Comparison of ENCODE assay signal across 8 cellular contexts in genomic region chr13:44436589-44437337, GRCh38.
A peak's percentile ranks its signal among the peaks of the same experiment; 100 is the strongest.
DNase-seq lines count a peak whose midpoint lies in the region; ATAC-seq and TF ChIP-seq lines count a peak whose summit lies in the region.

No MANE protein-coding gene starts in this region.

- no peaks in the 10 kb centered on the region for H3K36me3 Mint-ChIP-seq in activated CD8-positive, alpha-beta T cell treated with anti-CD3 and anti-CD28 coated beads for 36 hours (ENCODE audit: low read depth)

- peak overlapping the region; percentile 76 for H3K4me3 Mint-ChIP-seq in activated CD8-positive, alpha-beta T cell treated with anti-CD3 and anti-CD28 coated beads for 36 hours

- TF ChIP-seq CTCF in AG10803 (conservative IDR thresholded peaks at IDR 0.05; ENCODE audit: low read length), result 0 out of 2 replicates have a peak, but pooled peaks have one; percentile 3
- no peak for TF ChIP-seq CTCF in activated CD8-positive, alpha-beta T cell treated with anti-CD3 and anti-CD28 coated beads for 36 hours (IDR thresholded peaks at IDR 0.05)
- TF ChIP-seq CTCF in left lung (IDR thresholded peaks at IDR 0.05), result no peak

- no peaks in the 10 kb centered on the region for H3K9me3 Mint-ChIP-seq in activated CD8-positive, alpha-beta T cell treated with anti-CD3 and anti-CD28 coated beads for 36 hours

- H3K27ac Mint-ChIP-seq in activated CD8-positive, alpha-beta T cell treated with anti-CD3 and anti-CD28 coated beads for 36 hours, result peak overlapping the region; percentile 25

- H3K27me3 Mint-ChIP-seq in activated CD8-positive, alpha-beta T cell treated with anti-CD3 and anti-CD28 coated beads for 36 hours, result peaks cover 9% of the 10 kb centered on the region

- peak overlapping the region; percentile 72 for H3K4me3 ChIP-seq in AG10803 (ENCODE audit: low read length)
- peak overlapping the region; percentile 49 to 75 for H3K4me3 ChIP-seq in left lung

- intact Hi-C loops in activated CD8-positive, alpha-beta T cell treated with anti-CD3 and anti-CD28 coated beads for 36 hours (cut with micrococcal nuclease), result loop anchor here (2.0 to 5.0 kb wide), 4 partner anchors 244 to 530 kb away; no protein-coding TSS in a partner anchor
- intact Hi-C loops in left lung (cut with DNase I), result no loop called here

- ATAC-seq in activated CD8-positive, alpha-beta T cell treated with anti-CD3 and anti-CD28 coated beads for 36 hours, result peak; percentile 43
- ATAC-seq in left lung, result peak; percentile 89
- ATAC-seq in GM19324 (IDR thresholded peaks at IDR 0.05; ENCODE audit: low FRiP score, unreplicated experiment), result no peak

- H3K27ac ChIP-seq in left lung, result peak overlapping the region; percentile 90 to 97

- H3K4me1 ChIP-seq in left lung, result peaks cover 7 to 41% of the 10 kb centered on the region in 2 donors

- no peaks in the 10 kb centered on the region for H3K9me3 ChIP-seq in left lung

- POLR2A ChIA-PET in activated CD8-positive, alpha-beta T cell treated with anti-CD3 and anti-CD28 coated beads for 36 hours (lab: Charles Lee), result no interaction called here

- CTCF ChIA-PET in activated CD8-positive, alpha-beta T cell treated with anti-CD3 and anti-CD28 coated beads for 36 hours (lab: Charles Lee), result interaction anchor here (0.8 to 11.8 kb wide), 17 partner anchors 12 to 537 kb away, joined by 3 to 149 read pairs (median 4); no protein-coding TSS in a partner anchor

- no peaks in the 10 kb centered on the region for H3K27me3 ChIP-seq in left lung

- DNase-seq in AG10803 (ENCODE audit: low read depth) (peak; percentile 85), HK-2 (ENCODE audit: unreplicated experiment) (peak; percentile 85), NCI-H526 treated with DMSO at 0.1 percent for 48 hours (lab: John Stamatoyannopoulos, UW) (peak; percentile 97), left lung (peak; percentile 94)
- DNase-seq in activated CD8-positive, alpha-beta T cell treated with anti-CD3 and anti-CD28 coated beads for 36 hours, result peak; percentile 59
- DNase-seq in effector CD4-positive, alpha-beta T cell, result peak; percentile 26
- peak; percentile 19 for DNase-seq in stimulated activated CD4-positive, alpha-beta T cell treated with anti-CD3 and anti-CD28 coated beads, Interleukin-2, amount 100 ng/mL, for 4 hours (ENCODE audit: low read depth)

- H3K36me3 ChIP-seq in left lung, result peaks cover 0 to 19% of the 10 kb centered on the region in 2 donors

- peaks cover 18% of the 10 kb centered on the region for H3K4me1 Mint-ChIP-seq in activated CD8-positive, alpha-beta T cell treated with anti-CD3 and anti-CD28 coated beads for 36 hours (ENCODE audit: low read depth)

Comparison
In these comparisons a context has a peak if more than half of its experiments do, and no peak if none do; other contexts are left out.
1. DNase-seq: peak in every context shown above with its lines; median percentile 97 in NCI-H526 treated with DMSO at 0.1 percent for 48 hours; 94 in left lung; 85 in AG10803; 85 in HK-2; 59 in activated CD8-positive, alpha-beta T cell treated with anti-CD3 and anti-CD28 coated beads for 36 hours; 26 in effector CD4-positive, alpha-beta T cell; 19 in stimulated activated CD4-positive, alpha-beta T cell treated with anti-CD3 and anti-CD28 coated beads, Interleukin-2, amount 100 ng/mL, for 4 hours.